Comparison of ENCODE assay signal across 24 cellular contexts in genomic region chr17:60164697-60165096, GRCh38. TPM values are rescaled to one million over a fixed set of nuclear protein-coding genes. Genes with fewer than 3 reads are reported as not detected.
DNase-seq lines count a peak whose midpoint lies in the region; ATAC-seq and TF ChIP-seq lines count a peak whose summit lies in the region.
"Had no signal": no experiment of that assay in that cellular context is flagged by ENCODE, and none has a peak within 500 bp of the region (broad histone marks: within the 10 kb centered on the region; RNA-seq: fewer than 3 reads in every experiment).

No MANE protein-coding gene starts in this region.

- TF ChIP-seq CTCF in RWPE2 (IDR thresholded peaks at IDR 0.05; ENCODE audit: poor library complexity, severe bottlenecking) (no peak), osteoblast (IDR thresholded peaks at IDR 0.05; ENCODE audit: extremely low read depth, low read depth, low read length) (no peak)

- DNase-seq in GM03348 (ENCODE audit: low spot score) (peak; percentile 2), RWPE2 (ENCODE audit: low spot score) (no peak), iPS-NIHi7 (ENCODE audit: extremely low spot score) (peak; percentile 7), osteoblast (ENCODE audit: insufficient read length, low spot score, missing footprints) (peak; percentile 43), T1000 (lab: John Stamatoyannopoulos, UW) (no peak), midbrain (lab: John Stamatoyannopoulos, UW) (no peak), NCI-H2227 treated with DMSO at 0.1 percent for 48 hours (lab: John Stamatoyannopoulos, UW) (no peak), amygdala (lab: John Stamatoyannopoulos, UW) (no peak)
- DNase-seq: CD4-positive, alpha-beta memory T cell; DMS53; IMR-90; Karpas-422; MM.1S; NCI-H1105; NCI-H1694; NCI-H510A treated with DMSO at 0.1 percent for 48 hours; NCI-H774; PC-3; RPMI8226; SIG-M5 had no signal

- no peaks in the 10 kb centered on the region for H3K9me3 ChIP-seq in RWPE2 (ENCODE audit: severe bottlenecking)
- H3K9me3 ChIP-seq in osteoblast (ENCODE audit: low read depth, low read length), result no peaks in the 10 kb centered on the region
- H3K9me3 ChIP-seq: A549 had no signal

- no peaks in the 10 kb centered on the region for H3K79me2 ChIP-seq in osteoblast (ENCODE audit: insufficient read depth, low read length)

- no peaks in the 10 kb centered on the region for H3K36me3 ChIP-seq in RWPE2 (ENCODE audit: low read depth)
- H3K36me3 ChIP-seq in osteoblast (ENCODE audit: insufficient read depth, low read length), result no peaks in the 10 kb centered on the region

- ATAC-seq in RWPE2 (ENCODE audit: low read depth), result peak; percentile 37; the same call in 1 of the 3 replicates
- ATAC-seq: PC-3 had no signal

- no peak overlapping the region for H3K4me2 ChIP-seq in osteoblast (ENCODE audit: insufficient read depth, low read length)
- H3K4me2 ChIP-seq: A549 had no signal

- H3K4me1 ChIP-seq in RWPE2 (ENCODE audit: insufficient read depth, poor library complexity, severe bottlenecking) (no peaks in the 10 kb centered on the region), osteoblast (ENCODE audit: insufficient read depth, low read length) (peaks cover 5% of the 10 kb centered on the region)

- H3K27me3 ChIP-seq in RWPE2 (ENCODE audit: insufficient read depth, poor library complexity, severe bottlenecking) (no peaks in the 10 kb centered on the region), osteoblast (ENCODE audit: insufficient read depth, low read length) (peaks cover 25% of the 10 kb centered on the region)

- H2AFZ ChIP-seq in osteoblast (ENCODE audit: low read length), result no peak overlapping the region

- no peaks in the 10 kb centered on the region for H4K20me1 ChIP-seq in osteoblast (ENCODE audit: insufficient read depth, low read length)

- H3K27ac ChIP-seq in RWPE2 (ENCODE audit: poor library complexity, severe bottlenecking) (no peak overlapping the region), osteoblast (ENCODE audit: low read depth, low read length) (no peak overlapping the region)
- H3K27ac ChIP-seq: A549, HL-60 had no signal

- H3K4me3 ChIP-seq in RWPE2 (ENCODE audit: severe bottlenecking), result no peak overlapping the region
- H3K4me3 ChIP-seq in osteoblast (ENCODE audit: insufficient read depth, low read length), result no peak overlapping the region
- H3K4me3 ChIP-seq: A549 had no signal

RNA-seq across cellular contexts. Expression of gene CA4, which starts 14.9 kb away (rescaled TPM):
- not detected in 2 replicates for total RNA-seq in osteoblast
- total RNA-seq: CD4-positive, alpha-beta memory T cell; H4; HT1080; IMR-90; PC-3 had no signal

Comparison
In these comparisons a context has a peak if more than half of its experiments do, and no peak if none do; other contexts are left out.
1. DNase-seq: peak in GM03348 (single experiment), iPS-NIHi7 (single experiment) and osteoblast (single experiment); none in RWPE2 (single experiment), T1000 (single experiment), midbrain (single experiment), NCI-H2227 treated with DMSO at 0.1 percent for 48 hours (single experiment) and amygdala (0 of 56).